Comparison of ENCODE assay signal across 8 cellular contexts in genomic region chr22:35835998-35836691, GRCh38.
DNase-seq lines count a peak whose midpoint lies in the region; ATAC-seq and TF ChIP-seq lines count a peak whose summit lies in the region.

No MANE protein-coding gene starts in this region.

- H3K36me3 Mint-ChIP-seq in Calu3 (ENCODE audit: insufficient read depth, unreplicated experiment) (peaks cover 27% of the 10 kb centered on the region), T-helper 17 cell (ENCODE audit: low read depth) (peaks cover 2% of the 10 kb centered on the region), osteocyte (ENCODE audit: unreplicated experiment) (no peaks in the 10 kb centered on the region)

- intact Hi-C loops in Calu3 (cut with micrococcal nuclease; ENCODE audit: unreplicated experiment), result loop anchor here (5.0 kb wide), 1 partner anchor 286 kb away; no protein-coding TSS in a partner anchor

- no peaks in the 10 kb centered on the region for H3K9me3 Mint-ChIP-seq in Calu3 (ENCODE audit: low read depth, unreplicated experiment)
- H3K9me3 Mint-ChIP-seq in osteocyte (ENCODE audit: unreplicated experiment), result no peaks in the 10 kb centered on the region

- H3K4me3 ChIP-seq in MG63, result peak overlapping the region; percentile 66

- no TSS peak for BruUV-seq in Calu3 (replicated peaks; lab: Mats Ljungman, UMichigan)

- no peak for ATAC-seq in T-helper 17 cell
- no peak for ATAC-seq in GM18867 (IDR thresholded peaks at IDR 0.05; ENCODE audit: unreplicated experiment)

- peaks cover 17% of the 10 kb centered on the region for H3K36me3 ChIP-seq in MG63

- H3K27ac Mint-ChIP-seq in Calu3 (ENCODE audit: unreplicated experiment) (peak overlapping the region; percentile 42), T-helper 17 cell (no peak overlapping the region), osteocyte (ENCODE audit: unreplicated experiment) (peak overlapping the region; percentile 98)

- TF ChIP-seq CTCF in Calu3 (IDR thresholded peaks at IDR 0.05; ENCODE audit: unreplicated experiment) (no peak), osteocyte (IDR thresholded peaks at IDR 0.05) (no peak), GM13976 (IDR thresholded peaks at IDR 0.05; ENCODE audit: borderline replicate concordance, control extremely low read depth, extremely low read depth, insufficient read depth, missing control alignments) (no peak)

- H3K4me3 Mint-ChIP-seq in Calu3 (ENCODE audit: low read depth, unreplicated experiment) (peak overlapping the region; percentile 65), T-helper 17 cell (peak overlapping the region; percentile 39), osteocyte (ENCODE audit: unreplicated experiment) (peak overlapping the region; percentile 81)

- H3K9me3 ChIP-seq in MG63 (no peaks in the 10 kb centered on the region), T-helper 17 cell (ENCODE audit: control insufficient read depth, low read length, poor library complexity, severe bottlenecking) (no peaks in the 10 kb centered on the region)

- CTCF ChIA-PET in Calu3 (lab: Charles Lee), result interaction anchor here (0.6 to 1.2 kb wide), 2 partner anchors 12 to 229 kb away, joined by 3 to 4 read pairs; no protein-coding TSS in a partner anchor

- H3K27me3 ChIP-seq in MG63, result no peaks in the 10 kb centered on the region

- H3K4me1 Mint-ChIP-seq in Calu3 (ENCODE audit: low read depth, unreplicated experiment) (peaks cover 50% of the 10 kb centered on the region), T-helper 17 cell (peaks cover 18% of the 10 kb centered on the region), osteocyte (ENCODE audit: unreplicated experiment) (peaks cover 62% of the 10 kb centered on the region)

- in situ Hi-C loops in GM13976 (cut with MboI; ENCODE audit: low sequenced_read_pairs, unreplicated experiment), result no loop called here

- no peaks in the 10 kb centered on the region for H3K27me3 Mint-ChIP-seq in Calu3 (ENCODE audit: unreplicated experiment)
- peaks cover 55% of the 10 kb centered on the region for H3K27me3 Mint-ChIP-seq in T-helper 17 cell
- no peaks in the 10 kb centered on the region for H3K27me3 Mint-ChIP-seq in osteocyte (ENCODE audit: unreplicated experiment)

- DNase-seq in Calu3 (peak; percentile 35), MG63 (peak; percentile 81), T-helper 17 cell (no peak), foreskin melanocyte (peak; percentile 29), osteocyte (ENCODE audit: extremely low spot score, unreplicated experiment) (no peak), GM13976 (ENCODE audit: low spot score) (no peak)
- no peak for DNase-seq in stimulated activated naive CD4-positive, alpha-beta T cell treated with Interleukin-2 at 50 U/mL for 16 hours (lab: John Stamatoyannopoulos, UW)

Comparison
In these comparisons a context has a peak if more than half of its experiments do, and no peak if none do; other contexts are left out.
1. DNase-seq: peak in Calu3 (single experiment), MG63 (single experiment) and foreskin melanocyte (single experiment); none in T-helper 17 cell (0 of 3), osteocyte (single experiment), GM13976 (single experiment) and stimulated activated naive CD4-positive, alpha-beta T cell treated with Interleukin-2 at 50 U/mL for 16 hours (single experiment).
2. Peak in every context shown above with its lines, with median percentiles within 50 percentile points of each other: H3K4me3 Mint-ChIP-seq.